Comparison of ENCODE assay signal across 1 cellular context in genomic region chr14:95889236-95889979, GRCh38.
TF ChIP-seq lines count a peak whose summit lies in the region.

No MANE protein-coding gene starts in this region.

TF ChIP-seq in IMR-90, 13 proteins besides CTCF, POLR2A, EP300 and RAD21 (continued from another document):
- TF ChIP-seq, protein P1, sequence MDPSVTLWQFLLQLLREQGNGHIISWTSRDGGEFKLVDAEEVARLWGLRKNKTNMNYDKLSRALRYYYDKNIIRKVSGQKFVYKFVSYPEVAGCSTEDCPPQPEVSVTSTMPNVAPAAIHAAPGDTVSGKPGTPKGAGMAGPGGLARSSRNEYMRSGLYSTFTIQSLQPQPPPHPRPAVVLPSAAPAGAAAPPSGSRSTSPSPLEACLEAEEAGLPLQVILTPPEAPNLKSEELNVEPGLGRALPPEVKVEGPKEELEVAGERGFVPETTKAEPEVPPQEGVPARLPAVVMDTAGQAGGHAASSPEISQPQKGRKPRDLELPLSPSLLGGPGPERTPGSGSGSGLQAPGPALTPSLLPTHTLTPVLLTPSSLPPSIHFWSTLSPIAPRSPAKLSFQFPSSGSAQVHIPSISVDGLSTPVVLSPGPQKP (IDR thresholded peaks at IDR 0.05; ENCODE audit: borderline replicate concordance, low read depth, low read length), result no peak
- TF ChIP-seq MAZ (IDR thresholded peaks at IDR 0.05; ENCODE audit: borderline replicate concordance, low read depth, low read length) (no peak), NFE2L2 (IDR thresholded peaks at IDR 0.05; ENCODE audit: low read depth, low read length) (no peak), FOS (IDR thresholded peaks at IDR 0.05; ENCODE audit: low read depth, low read length) (no peak)
